21 cellular contexts compared by ENCODE assay signal in genomic region chr1:81151300-81151699, GRCh38.
DNase-seq lines count a peak whose midpoint lies in the region; ATAC-seq, FAIRE-seq and TF ChIP-seq lines count a peak whose summit lies in the region.
"Had no signal": no experiment of that assay in that cellular context is flagged by ENCODE, and none has a peak within 500 bp of the region (broad histone marks: within the 10 kb centered on the region; RNA-seq: fewer than 3 reads in every experiment).

No MANE protein-coding gene starts in this region.

- H4K5ac ChIP-seq in IMR-90 (ENCODE audit: low read depth, low read length): no peak overlapping the region

- ATAC-seq in IMR-90 (ENCODE audit: low read depth): no peak
- ATAC-seq in GM21786 (IDR thresholded peaks at IDR 0.05; ENCODE audit: unreplicated experiment): no peak
- ATAC-seq: A549 had no signal

- H4K8ac ChIP-seq in IMR-90 (ENCODE audit: low read depth in 2 of 2, low read length in 2 of 2): peak overlapping the region in 1 of 2 experiments; percentile 47; a peak in 1 of 4 replicates

- TF ChIP-seq RAD21 in IMR-90 (IDR thresholded peaks at IDR 0.05; ENCODE audit: low read length): no peak

- H3K9ac ChIP-seq in IMR-90 (ENCODE audit: low read depth, low read length): no peak overlapping the region
- H3K9ac ChIP-seq in astrocyte (ENCODE audit: low read length): no peak overlapping the region
- H3K9ac ChIP-seq: BLaER1 had no signal

- H4K20me1 ChIP-seq in IMR-90 (ENCODE audit: insufficient read depth, low read length): no peaks in the 10 kb centered on the region
- H4K20me1 ChIP-seq in astrocyte (ENCODE audit: insufficient read depth, low read length): no peaks in the 10 kb centered on the region
- H4K20me1 ChIP-seq: BLaER1 had no signal

- no TSS peak for BruUV-seq in IMR-90 (replicated peaks; lab: Mats Ljungman, UMichigan)

- no peaks in the 10 kb centered on the region for H3K9me3 Mint-ChIP-seq in astrocyte (ENCODE audit: unreplicated experiment)

- H3K4me3 ChIP-seq in IMR-90 (ENCODE audit: insufficient read depth, low read depth, low read length) (no peak overlapping the region), astrocyte (ENCODE audit: insufficient read depth, low read depth, low read length) (no peak overlapping the region), fibroblast of pulmonary artery (replicated peaks; ENCODE audit: low read depth, low read length) (no peak overlapping the region)
- H3K4me3 ChIP-seq: A549, BLaER1 had no signal

- no peak overlapping the region for H3K4me3 Mint-ChIP-seq in astrocyte (ENCODE audit: unreplicated experiment)
- H3K4me3 Mint-ChIP-seq: CD4-positive, alpha-beta memory T cell had no signal

- intact Hi-C loops in IMR-90 (cut with micrococcal nuclease): no loop called here

- H2BK15ac ChIP-seq in IMR-90 (ENCODE audit: low read depth, low read length): 0 out of 3 replicates have a peak overlapping the region, but pooled peaks have one; percentile 39

- H3K79me1 ChIP-seq in IMR-90 (ENCODE audit: low read depth in 1 of 2, low read length in 2 of 2): no peaks in the 10 kb centered on the region

- WGBS in IMR-90 (ENCODE audit: extremely low coverage in 2 of 2, insufficient read length in 1 of 2), 2 experiments: no CpG with 5 or more reads among the region's 1 CpG

- no peak overlapping the region for H3K4ac ChIP-seq in IMR-90 (ENCODE audit: low read depth, low read length)

- no peak for FAIRE-seq in astrocyte (lab: Jason Lieb, UNC)
- FAIRE-seq: A549, GM12892, GM18507, H1 had no signal

- in situ Hi-C loops in IMR-90 (cut with MboI; ENCODE audit: low sequenced_read_pairs): no loop called here

- no peak for TF ChIP-seq POLR2A in IMR-90 (IDR thresholded peaks at IDR 0.05; ENCODE audit: low read depth, low read length)

- no peak overlapping the region for H3K4me2 ChIP-seq in IMR-90 (ENCODE audit: low read depth, low read length)
- no peak overlapping the region for H3K4me2 ChIP-seq in astrocyte (ENCODE audit: low read length)
- H3K4me2 ChIP-seq: A549, BLaER1 had no signal

- H3K27me3 ChIP-seq in IMR-90 (ENCODE audit: control insufficient read depth, insufficient read depth, low read length) (no peaks in the 10 kb centered on the region), astrocyte (ENCODE audit: insufficient read depth, low read length) (no peaks in the 10 kb centered on the region)
- H3K27me3 ChIP-seq: BLaER1 had no signal

- H3K9me1 ChIP-seq in IMR-90 (ENCODE audit: insufficient read depth, low read length): no peaks in the 10 kb centered on the region

- H3K36me3 ChIP-seq in IMR-90 (ENCODE audit: control insufficient read depth, insufficient read depth, low read length) (no peaks in the 10 kb centered on the region), astrocyte (ENCODE audit: insufficient read depth, low read length) (no peaks in the 10 kb centered on the region)
- H3K36me3 ChIP-seq: BLaER1 had no signal

- H3K79me2 ChIP-seq in astrocyte (ENCODE audit: insufficient read depth, low read length): no peaks in the 10 kb centered on the region

- no peak overlapping the region for H2AK5ac ChIP-seq in IMR-90 (ENCODE audit: low read depth, low read length)

- TF ChIP-seq CTCF in IMR-90 (conservative IDR thresholded peaks at IDR 0.05; ENCODE audit: low read depth, low read length): no peak
- TF ChIP-seq CTCF in astrocyte (IDR thresholded peaks at IDR 0.05; ENCODE audit: insufficient read depth, low read depth, low read length): no peak
- no peak for TF ChIP-seq CTCF in fibroblast of pulmonary artery (IDR thresholded peaks at IDR 0.05; ENCODE audit: low read length, missing control alignments)

- H3K4me1 ChIP-seq in IMR-90 (ENCODE audit: control insufficient read depth, insufficient read depth, low read length): peaks cover 5% of the 10 kb centered on the region
- peaks cover 8% of the 10 kb centered on the region for H3K4me1 ChIP-seq in astrocyte (ENCODE audit: insufficient read depth, low read length)
- H3K4me1 ChIP-seq: A549, BLaER1 had no signal

- H3K23ac ChIP-seq in IMR-90 (ENCODE audit: low read depth, low read length): no peak overlapping the region

- H3K14ac ChIP-seq in IMR-90 (replicated peaks; ENCODE audit: low read depth, low read length): peak overlapping the region; percentile 20; the same call in 1 of the 2 replicates

- H2BK120ac ChIP-seq in IMR-90 (ENCODE audit: low read depth, low read length): peak overlapping the region; percentile 2; the same call in 1 of the 2 replicates

- no peak overlapping the region for H2BK5ac ChIP-seq in IMR-90 (ENCODE audit: low read depth, low read length, poor library complexity, severe bottlenecking)

- CTCF ChIA-PET in IMR-90 (lab: Yijun Ruan, JAX): no interaction called here

- H3K27ac ChIP-seq in IMR-90 (ENCODE audit: insufficient read depth, low read length): no peak overlapping the region
- H3K27ac ChIP-seq in astrocyte (ENCODE audit: low read depth, low read length): no peak overlapping the region
- H3K27ac ChIP-seq: A549, BLaER1, RWPE1 had no signal

- no peak overlapping the region for H4K91ac ChIP-seq in IMR-90 (ENCODE audit: insufficient read depth, low read depth, low read length)

- H3K27me3 Mint-ChIP-seq in astrocyte (ENCODE audit: low read depth, unreplicated experiment): no peaks in the 10 kb centered on the region
- H3K27me3 Mint-ChIP-seq: CD4-positive, alpha-beta memory T cell had no signal

- H3K4me1 Mint-ChIP-seq in astrocyte (ENCODE audit: low read depth, unreplicated experiment): peaks cover 32% of the 10 kb centered on the region
- H3K4me1 Mint-ChIP-seq: CD4-positive, alpha-beta memory T cell had no signal

- DNase-seq in SHP77 treated with DMSO at 0.1 percent for 48 hours (lab: John Stamatoyannopoulos, UW) (peak; percentile 32), SHP77 (lab: John Stamatoyannopoulos, UW) (no peak), IMR-90 (peak; percentile 62), astrocyte (ENCODE audit: low read depth) (peak; percentile 58), fibroblast of pulmonary artery (ENCODE audit: low read depth) (peak; percentile 46), amygdala (lab: John Stamatoyannopoulos, UW) (no peak), mucosa of gallbladder (ENCODE audit: low spot score) (no peak)
- DNase-seq: CD4-positive, alpha-beta memory T cell; DMS53; KBM-7; NCI-H1417; NCI-H1930; NCI-H510A; NCI-H774 had no signal

- dilution Hi-C loops in IMR-90 (cut with HindIII; ENCODE audit: low sequenced_read_pairs, unreplicated experiment): no loop called here

- H3K56ac ChIP-seq in IMR-90 (ENCODE audit: extremely low read depth, insufficient read depth, low read length): no peak overlapping the region

- peak overlapping the region; percentile 65; the same call in 1 of the 2 replicates for H3K18ac ChIP-seq in IMR-90 (ENCODE audit: low read depth, low read length)

- POLR2A ChIA-PET in IMR-90 (lab: Charles Lee; ENCODE audit: unreplicated experiment): no interaction called here

- H3K36me3 Mint-ChIP-seq in astrocyte (ENCODE audit: low read depth, unreplicated experiment): no peaks in the 10 kb centered on the region
- H3K36me3 Mint-ChIP-seq: CD4-positive, alpha-beta memory T cell had no signal

- H3K9me3 ChIP-seq in IMR-90 (ENCODE audit: control insufficient read depth, insufficient read depth, low read length) (no peaks in the 10 kb centered on the region), astrocyte (ENCODE audit: insufficient read depth, low read depth, low read length) (no peaks in the 10 kb centered on the region)
- H3K9me3 ChIP-seq: A549, BLaER1 had no signal

- H3K27ac Mint-ChIP-seq in astrocyte (ENCODE audit: unreplicated experiment): no peak overlapping the region
- H3K27ac Mint-ChIP-seq: CD4-positive, alpha-beta memory T cell had no signal

- no peak overlapping the region for H2AK9ac ChIP-seq in IMR-90 (replicated peaks; ENCODE audit: low read depth, low read length, poor library complexity)

- H2AFZ ChIP-seq in IMR-90 (replicated peaks; ENCODE audit: low read length, poor library complexity) (no peak overlapping the region), astrocyte (ENCODE audit: low read depth, low read length) (no peak overlapping the region)

- H2BK20ac ChIP-seq in IMR-90 (ENCODE audit: low read depth, low read length): peak overlapping the region; percentile 27

TF ChIP-seq in IMR-90, 13 proteins besides CTCF, POLR2A, EP300 and RAD21:
- TF ChIP-seq RCOR1 (IDR thresholded peaks at IDR 0.05; ENCODE audit: insufficient replicate concordance, low read length) (no peak), FOS (IDR thresholded peaks at IDR 0.05; ENCODE audit: low read depth, low read length) (no peak), MXI1 (IDR thresholded peaks at IDR 0.05; ENCODE audit: borderline replicate concordance, low read depth, low read length) (no peak), MAZ (IDR thresholded peaks at IDR 0.05; ENCODE audit: borderline replicate concordance, low read depth, low read length) (no peak), CEBPB (IDR thresholded peaks at IDR 0.05; ENCODE audit: low read depth, low read length) (no peak), BHLHE40 (IDR thresholded peaks at IDR 0.05; ENCODE audit: low read depth, low read length) (no peak)

Comparison
In these comparisons a context has a peak if more than half of its experiments do, and no peak if none do; other contexts are left out.
1. DNase-seq: peak in SHP77 treated with DMSO at 0.1 percent for 48 hours (single experiment), IMR-90 (single experiment), astrocyte (single experiment) and fibroblast of pulmonary artery (single experiment); none in SHP77 (0 of 2), amygdala (0 of 56) and mucosa of gallbladder (single experiment).